ENCODE assay signal across 1 cellular context in the genomic region with DNA sequence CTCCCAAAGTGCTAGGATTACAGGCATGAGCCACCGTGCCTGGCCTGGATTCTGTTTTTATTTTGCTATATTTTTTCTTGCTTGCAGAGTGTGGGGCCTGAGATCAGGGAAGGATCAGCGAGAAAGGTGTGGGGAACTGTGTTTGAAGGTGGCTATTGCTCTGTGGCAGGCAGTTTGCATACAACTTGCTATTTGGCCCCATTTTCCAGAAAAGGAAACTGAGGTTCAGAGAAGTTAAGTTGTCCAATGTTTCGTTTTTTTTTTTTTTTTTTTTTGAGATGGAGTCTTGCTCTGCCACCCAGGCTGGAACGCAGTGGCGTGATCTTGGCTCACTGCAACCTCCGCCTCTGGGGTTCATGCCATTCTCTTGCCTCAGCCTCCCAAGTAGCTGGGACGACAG.
A peak's percentile ranks its signal among the peaks of the same experiment; 100 is the strongest.
TF ChIP-seq lines count a peak whose summit lies in the region.

No MANE protein-coding gene starts in this region.

TF ChIP-seq in HepG2, 621 proteins besides CTCF, POLR2A, EP300 and RAD21:
- TF ChIP-seq ZNF629 (CRISPR knock-in tag; conservative IDR thresholded peaks at IDR 0.05), result peak; percentile 64
TF ChIP-seq in HepG2: peak in this region for 1; not testable (repeated sequence) for 620.
